Comparison of ENCODE assay signal across 9 cellular contexts in the genomic region with DNA sequence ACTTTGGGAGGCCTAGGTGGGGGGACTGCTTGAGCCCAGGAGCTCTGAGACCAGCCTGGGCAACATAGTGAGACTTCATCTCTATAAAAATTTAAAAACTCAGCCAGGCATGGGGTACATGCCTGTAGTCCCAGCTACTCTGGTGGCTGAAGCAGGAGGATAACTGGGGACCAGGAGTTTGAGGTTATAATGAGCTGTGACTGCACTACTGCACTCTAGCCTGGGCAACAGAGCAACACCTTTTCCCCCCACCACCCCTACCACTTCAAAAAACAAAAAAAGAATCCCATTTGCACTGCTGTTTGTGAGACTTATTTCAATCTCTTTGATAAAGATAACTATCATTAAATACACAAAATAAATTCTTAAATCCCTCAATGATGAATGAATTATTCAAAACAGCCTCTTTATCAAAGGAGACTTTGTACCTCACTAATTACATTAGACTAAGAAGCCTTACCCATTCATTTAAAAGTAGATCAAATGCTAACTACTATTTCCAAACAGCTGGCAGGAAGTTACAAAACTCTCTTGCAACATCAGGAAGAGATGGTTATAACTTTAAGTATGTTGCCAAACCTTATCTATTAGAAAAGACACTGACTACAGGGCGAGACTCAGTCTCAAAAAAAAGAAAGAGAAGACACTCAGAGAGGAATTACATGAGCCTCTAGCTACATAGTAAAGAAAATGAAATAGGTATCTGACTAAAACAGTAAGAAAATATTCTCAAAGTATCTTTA. TPM values are rescaled to one million over a fixed set of nuclear protein-coding genes. Genes with fewer than 3 reads are reported as not detected.
DNase-seq lines count a peak whose midpoint lies in the region; ATAC-seq and TF ChIP-seq lines count a peak whose summit lies in the region.
"Had no signal": no experiment of that assay in that cellular context is flagged by ENCODE, and none has a peak within 500 bp of the region (broad histone marks: within the 10 kb centered on the region; RNA-seq: fewer than 3 reads in every experiment).

No MANE protein-coding gene starts in this region.

- peaks cover 30% of the 10 kb centered on the region for H3K4me1 Mint-ChIP-seq in CD8-positive, alpha-beta T cell (ENCODE audit: low read depth)
- H3K4me1 Mint-ChIP-seq in dendritic cell treated with granulocyte-macrophage colony-stimulating factor and Interleukin-4, amounts not matched to agents 40 ng/mL and 50 ng/mL, for 4 days (ENCODE audit: low read depth), result peaks cover 55% of the 10 kb centered on the region
- peaks cover 25 to 52% (median 40%) of the 10 kb centered on the region in 7 donors for H3K4me1 Mint-ChIP-seq in naive thymus-derived CD4-positive, alpha-beta T cell

- no peak overlapping the region for H3K4me3 Mint-ChIP-seq in CD8-positive, alpha-beta T cell
- peak overlapping the region; percentile 17 for H3K4me3 Mint-ChIP-seq in dendritic cell treated with granulocyte-macrophage colony-stimulating factor and Interleukin-4, amounts not matched to agents 40 ng/mL and 50 ng/mL, for 4 days
- peak overlapping the region in 6 of 10 donors; percentile 20 to 47 (median 32) for H3K4me3 Mint-ChIP-seq in naive thymus-derived CD4-positive, alpha-beta T cell
- H3K4me3 Mint-ChIP-seq: stimulated activated memory B cell treated with anti-CD40 and anti-IgM and Interleukin-4, amounts not matched to agents 10 μg/mL and 1 μg/mL and 100 μg/mL, for 72 hours had no signal

- no peak for TF ChIP-seq CTCF in CD8-positive, alpha-beta T cell (IDR thresholded peaks at IDR 0.05)

- DNase-seq in CD8-positive, alpha-beta T cell, result no peak
- DNase-seq in NCI-H226, result peak; percentile 56
- no peak for DNase-seq in naive thymus-derived CD4-positive, alpha-beta T cell
- no peak for DNase-seq in occipital lobe (lab: John Stamatoyannopoulos, UW)
- DNase-seq in amygdala (lab: John Stamatoyannopoulos, UW), result no peak
- DNase-seq in NCI-H1417 treated with DMSO at 0.1 percent for 48 hours (lab: John Stamatoyannopoulos, UW), result no peak

- H3K9me3 ChIP-seq in CD8-positive, alpha-beta T cell (ENCODE audit: low read length), result no peaks in the 10 kb centered on the region
- H3K9me3 ChIP-seq in naive thymus-derived CD4-positive, alpha-beta T cell (ENCODE audit: control insufficient read depth in 2 of 3, low read length in 3 of 3), result no peaks in the 10 kb centered on the region

- CTCF ChIA-PET in CD8-positive, alpha-beta T cell (lab: Charles Lee), result no interaction called here
- CTCF ChIA-PET in naive thymus-derived CD4-positive, alpha-beta T cell (lab: Charles Lee), result interaction anchor here (1.2 kb wide), 1 partner anchor 9 kb away, joined by 3 read pairs; no protein-coding TSS in a partner anchor

- H3K4me3 ChIP-seq in CD8-positive, alpha-beta T cell (ENCODE audit: low read depth, low read length), result no peak overlapping the region
- H3K4me3 ChIP-seq in naive thymus-derived CD4-positive, alpha-beta T cell (ENCODE audit: low read length), result no peak overlapping the region

- H3K27me3 Mint-ChIP-seq in CD8-positive, alpha-beta T cell (ENCODE audit: low read depth), result no peaks in the 10 kb centered on the region
- H3K27me3 Mint-ChIP-seq in dendritic cell treated with granulocyte-macrophage colony-stimulating factor and Interleukin-4, amounts not matched to agents 40 ng/mL and 50 ng/mL, for 4 days, result no peaks in the 10 kb centered on the region
- no peaks in the 10 kb centered on the region for H3K27me3 Mint-ChIP-seq in naive thymus-derived CD4-positive, alpha-beta T cell
- H3K27me3 Mint-ChIP-seq: stimulated activated memory B cell treated with anti-CD40 and anti-IgM and Interleukin-4, amounts not matched to agents 10 μg/mL and 1 μg/mL and 100 μg/mL, for 72 hours had no signal

- H3K9me3 Mint-ChIP-seq in CD8-positive, alpha-beta T cell, result peaks cover 4% of the 10 kb centered on the region
- peaks cover 8% of the 10 kb centered on the region for H3K9me3 Mint-ChIP-seq in dendritic cell treated with granulocyte-macrophage colony-stimulating factor and Interleukin-4, amounts not matched to agents 40 ng/mL and 50 ng/mL, for 4 days
- H3K9me3 Mint-ChIP-seq in naive thymus-derived CD4-positive, alpha-beta T cell, result peaks cover 0 to 7% (median 0%) of the 10 kb centered on the region in 11 donors

- POLR2A ChIA-PET in CD8-positive, alpha-beta T cell (lab: Charles Lee), result no interaction called here
- POLR2A ChIA-PET in naive thymus-derived CD4-positive, alpha-beta T cell (lab: Charles Lee), result interaction anchor here (1.2 kb wide), 1 partner anchor 73 kb away, joined by 4 read pairs; the partner anchor contains the start of gene ACTR6

- intact Hi-C loops in CD8-positive, alpha-beta T cell (cut with DNase I, micrococcal nuclease), result no loop called here
- intact Hi-C loops in dendritic cell treated with granulocyte-macrophage colony-stimulating factor and Interleukin-4, amounts not matched to agents 40 ng/mL and 50 ng/mL, for 4 days (cut with micrococcal nuclease), result no loop called here
- intact Hi-C loops in naive thymus-derived CD4-positive, alpha-beta T cell (cut with micrococcal nuclease), result no loop called here

- H3K36me3 Mint-ChIP-seq in CD8-positive, alpha-beta T cell, result peaks cover 4% of the 10 kb centered on the region
- H3K36me3 Mint-ChIP-seq in dendritic cell treated with granulocyte-macrophage colony-stimulating factor and Interleukin-4, amounts not matched to agents 40 ng/mL and 50 ng/mL, for 4 days (ENCODE audit: low read depth), result peaks cover 21% of the 10 kb centered on the region
- peaks cover 0 to 18% (median 8%) of the 10 kb centered on the region in 5 donors for H3K36me3 Mint-ChIP-seq in naive thymus-derived CD4-positive, alpha-beta T cell

- no peaks in the 10 kb centered on the region for H3K27me3 ChIP-seq in CD8-positive, alpha-beta T cell (ENCODE audit: insufficient read depth, low read length)
- H3K27me3 ChIP-seq in naive thymus-derived CD4-positive, alpha-beta T cell (ENCODE audit: control insufficient read depth in 2 of 2, insufficient read depth in 2 of 2, low read length in 2 of 2), result no peaks in the 10 kb centered on the region

- no peak for ATAC-seq in CD8-positive, alpha-beta T cell
- peak; percentile 60 for ATAC-seq in naive thymus-derived CD4-positive, alpha-beta T cell
- no peak for ATAC-seq in HG03139 (IDR thresholded peaks at IDR 0.05; ENCODE audit: unreplicated experiment)
- ATAC-seq: stimulated activated memory B cell treated with anti-CD40 and anti-IgM and Interleukin-4, amounts not matched to agents 10 μg/mL and 1 μg/mL and 100 μg/mL, for 72 hours had no signal

- peak overlapping the region; percentile 55 for H3K27ac Mint-ChIP-seq in CD8-positive, alpha-beta T cell
- peak overlapping the region; percentile 41 for H3K27ac Mint-ChIP-seq in dendritic cell treated with granulocyte-macrophage colony-stimulating factor and Interleukin-4, amounts not matched to agents 40 ng/mL and 50 ng/mL, for 4 days
- peak overlapping the region in 5 of 9 donors; percentile 6 to 64 (median 53) for H3K27ac Mint-ChIP-seq in naive thymus-derived CD4-positive, alpha-beta T cell
- H3K27ac Mint-ChIP-seq: stimulated activated memory B cell treated with anti-CD40 and anti-IgM and Interleukin-4, amounts not matched to agents 10 μg/mL and 1 μg/mL and 100 μg/mL, for 72 hours had no signal

- no peak overlapping the region for H3K27ac ChIP-seq in CD8-positive, alpha-beta T cell (ENCODE audit: low read depth, low read length)
- no peak overlapping the region for H3K27ac ChIP-seq in naive thymus-derived CD4-positive, alpha-beta T cell (ENCODE audit: low read depth, low read length)

- H3K4me1 ChIP-seq in CD8-positive, alpha-beta T cell (ENCODE audit: insufficient read depth, low read length), result peaks cover 12% of the 10 kb centered on the region
- peaks cover 7 to 9% of the 10 kb centered on the region in 2 donors for H3K4me1 ChIP-seq in naive thymus-derived CD4-positive, alpha-beta T cell (ENCODE audit: control insufficient read depth in 2 of 2, insufficient read depth in 2 of 2, low read length in 2 of 2)

- no peaks in the 10 kb centered on the region for H3K36me3 ChIP-seq in CD8-positive, alpha-beta T cell (ENCODE audit: insufficient read depth, low read length)
- H3K36me3 ChIP-seq in naive thymus-derived CD4-positive, alpha-beta T cell (ENCODE audit: control insufficient read depth in 2 of 3, insufficient read depth in 3 of 3, low read length in 3 of 3), result no peaks in the 10 kb centered on the region

RNA-seq across cellular contexts. Expression of gene BLTP3B, which starts 14.7 kb away (rescaled TPM):
- 10 to 100 TPM; 29.4 to 37.8 TPM for total RNA-seq in CD8-positive, alpha-beta T cell
- total RNA-seq in naive thymus-derived CD4-positive, alpha-beta T cell, result 10 to 100 TPM; 13.1 to 28.9 (median 18.0) TPM
- 10 to 100 TPM; 12.7 to 13.5 TPM for polyA plus RNA-seq in naive thymus-derived CD4-positive, alpha-beta T cell
- total RNA-seq in occipital lobe, result 99.2 TPM
